1 cellular context compared by ENCODE assay signal in the genomic region with DNA sequence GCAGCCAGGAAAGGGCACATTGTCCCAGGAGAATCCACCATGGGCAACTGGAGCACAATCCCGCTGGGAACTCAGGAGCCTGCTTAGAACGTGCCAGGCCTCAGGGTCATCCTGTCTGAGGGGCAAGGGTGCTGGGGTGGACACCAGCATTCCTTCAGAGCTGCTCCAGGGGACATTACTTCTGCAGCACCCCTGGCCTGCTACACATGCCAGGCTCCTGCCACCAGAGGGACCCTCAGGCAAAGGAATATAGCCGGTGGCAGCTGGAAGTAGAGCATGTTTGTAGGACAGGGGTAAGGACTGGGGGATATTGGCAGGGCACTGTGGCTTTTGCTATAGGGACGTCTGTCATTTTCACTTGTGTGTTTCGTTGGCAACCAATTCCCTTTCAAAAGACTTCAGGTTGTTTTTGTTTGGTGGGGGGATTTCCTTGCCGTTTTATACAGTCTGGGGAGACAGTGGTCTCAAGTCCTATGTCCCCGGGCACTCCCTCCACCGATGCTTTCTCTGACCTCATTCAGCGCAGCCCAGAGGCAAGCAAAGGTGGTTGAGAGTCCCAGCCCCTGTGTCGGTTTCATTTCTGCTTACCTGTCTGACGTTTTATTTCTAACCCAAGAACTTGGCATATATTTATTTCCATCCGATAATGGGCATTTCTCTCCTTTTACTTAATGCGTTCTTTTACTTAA.
TF ChIP-seq lines count a peak whose summit lies in the region.

No MANE protein-coding gene starts in this region.

TF ChIP-seq in GM12878, 131 proteins besides CTCF, POLR2A, EP300 and RAD21 (continued from another document and continues in another):
- TF ChIP-seq, protein P1, sequence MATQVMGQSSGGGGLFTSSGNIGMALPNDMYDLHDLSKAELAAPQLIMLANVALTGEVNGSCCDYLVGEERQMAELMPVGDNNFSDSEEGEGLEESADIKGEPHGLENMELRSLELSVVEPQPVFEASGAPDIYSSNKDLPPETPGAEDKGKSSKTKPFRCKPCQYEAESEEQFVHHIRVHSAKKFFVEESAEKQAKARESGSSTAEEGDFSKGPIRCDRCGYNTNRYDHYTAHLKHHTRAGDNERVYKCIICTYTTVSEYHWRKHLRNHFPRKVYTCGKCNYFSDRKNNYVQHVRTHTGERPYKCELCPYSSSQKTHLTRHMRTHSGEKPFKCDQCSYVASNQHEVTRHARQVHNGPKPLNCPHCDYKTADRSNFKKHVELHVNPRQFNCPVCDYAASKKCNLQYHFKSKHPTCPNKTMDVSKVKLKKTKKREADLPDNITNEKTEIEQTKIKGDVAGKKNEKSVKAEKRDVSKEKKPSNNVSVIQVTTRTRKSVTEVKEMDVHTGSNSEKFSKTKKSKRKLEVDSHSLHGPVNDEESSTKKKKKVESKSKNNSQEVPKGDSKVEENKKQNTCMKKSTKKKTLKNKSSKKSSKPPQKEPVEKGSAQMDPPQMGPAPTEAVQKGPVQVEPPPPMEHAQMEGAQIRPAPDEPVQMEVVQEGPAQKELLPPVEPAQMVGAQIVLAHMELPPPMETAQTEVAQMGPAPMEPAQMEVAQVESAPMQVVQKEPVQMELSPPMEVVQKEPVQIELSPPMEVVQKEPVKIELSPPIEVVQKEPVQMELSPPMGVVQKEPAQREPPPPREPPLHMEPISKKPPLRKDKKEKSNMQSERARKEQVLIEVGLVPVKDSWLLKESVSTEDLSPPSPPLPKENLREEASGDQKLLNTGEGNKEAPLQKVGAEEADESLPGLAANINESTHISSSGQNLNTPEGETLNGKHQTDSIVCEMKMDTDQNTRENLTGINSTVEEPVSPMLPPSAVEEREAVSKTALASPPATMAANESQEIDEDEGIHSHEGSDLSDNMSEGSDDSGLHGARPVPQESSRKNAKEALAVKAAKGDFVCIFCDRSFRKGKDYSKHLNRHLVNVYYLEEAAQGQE (IDR thresholded peaks at IDR 0.05; ENCODE audit: low read depth, low read length) = no peak
- TF ChIP-seq BMI1 (IDR thresholded peaks at IDR 0.05; ENCODE audit: borderline replicate concordance) = no peak
- TF ChIP-seq BHLHE40 (IDR thresholded peaks at IDR 0.05; ENCODE audit: borderline replicate concordance in 1 of 2, low read depth in 2 of 2, low read length in 1 of 2) = no peak
- TF ChIP-seq USF2 (IDR thresholded peaks at IDR 0.05; ENCODE audit: borderline replicate concordance, low read depth, low read length) = no peak
- TF ChIP-seq ZNF384 (IDR thresholded peaks at IDR 0.05; ENCODE audit: borderline replicate concordance, low read depth, low read length) = no peak
- no peak for TF ChIP-seq FOS (IDR thresholded peaks at IDR 0.05; ENCODE audit: borderline replicate concordance, extremely low read depth, insufficient read length)
- TF ChIP-seq ZNF592 (IDR thresholded peaks at IDR 0.05) = no peak
- no peak for TF ChIP-seq MAX (IDR thresholded peaks at IDR 0.05; ENCODE audit: low read depth, low read length)
- TF ChIP-seq, protein P2, sequence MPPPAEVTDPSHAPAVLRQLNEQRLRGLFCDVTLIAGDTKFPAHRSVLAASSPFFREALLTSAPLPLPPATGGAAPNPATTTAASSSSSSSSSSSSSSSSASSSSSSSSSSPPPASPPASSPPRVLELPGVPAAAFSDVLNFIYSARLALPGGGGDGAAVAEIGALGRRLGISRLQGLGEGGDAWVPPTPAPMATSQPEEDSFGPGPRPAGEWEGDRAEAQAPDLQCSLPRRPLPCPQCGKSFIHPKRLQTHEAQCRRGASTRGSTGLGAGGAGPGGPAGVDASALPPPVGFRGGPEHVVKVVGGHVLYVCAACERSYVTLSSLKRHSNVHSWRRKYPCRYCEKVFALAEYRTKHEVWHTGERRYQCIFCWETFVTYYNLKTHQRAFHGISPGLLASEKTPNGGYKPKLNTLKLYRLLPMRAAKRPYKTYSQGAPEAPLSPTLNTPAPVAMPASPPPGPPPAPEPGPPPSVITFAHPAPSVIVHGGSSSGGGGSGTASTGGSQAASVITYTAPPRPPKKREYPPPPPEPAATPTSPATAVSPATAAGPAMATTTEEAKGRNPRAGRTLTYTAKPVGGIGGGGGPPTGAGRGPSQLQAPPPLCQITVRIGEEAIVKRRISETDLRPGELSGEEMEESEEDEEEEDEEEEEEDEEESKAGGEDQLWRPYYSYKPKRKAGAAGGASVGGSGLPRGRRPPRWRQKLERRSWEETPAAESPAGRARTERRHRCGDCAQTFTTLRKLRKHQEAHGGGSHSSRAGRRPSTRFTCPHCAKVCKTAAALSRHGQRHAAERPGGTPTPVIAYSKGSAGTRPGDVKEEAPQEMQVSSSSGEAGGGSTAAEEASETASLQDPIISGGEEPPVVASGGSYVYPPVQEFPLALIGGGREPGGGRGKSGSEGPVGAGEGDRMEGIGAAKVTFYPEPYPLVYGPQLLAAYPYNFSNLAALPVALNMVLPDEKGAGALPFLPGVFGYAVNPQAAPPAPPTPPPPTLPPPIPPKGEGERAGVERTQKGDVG (CRISPR knock-in tag; IDR thresholded peaks at IDR 0.05) = no peak
- TF ChIP-seq ZNF622 (IDR thresholded peaks at IDR 0.05) = no peak
- TF ChIP-seq, protein P3, sequence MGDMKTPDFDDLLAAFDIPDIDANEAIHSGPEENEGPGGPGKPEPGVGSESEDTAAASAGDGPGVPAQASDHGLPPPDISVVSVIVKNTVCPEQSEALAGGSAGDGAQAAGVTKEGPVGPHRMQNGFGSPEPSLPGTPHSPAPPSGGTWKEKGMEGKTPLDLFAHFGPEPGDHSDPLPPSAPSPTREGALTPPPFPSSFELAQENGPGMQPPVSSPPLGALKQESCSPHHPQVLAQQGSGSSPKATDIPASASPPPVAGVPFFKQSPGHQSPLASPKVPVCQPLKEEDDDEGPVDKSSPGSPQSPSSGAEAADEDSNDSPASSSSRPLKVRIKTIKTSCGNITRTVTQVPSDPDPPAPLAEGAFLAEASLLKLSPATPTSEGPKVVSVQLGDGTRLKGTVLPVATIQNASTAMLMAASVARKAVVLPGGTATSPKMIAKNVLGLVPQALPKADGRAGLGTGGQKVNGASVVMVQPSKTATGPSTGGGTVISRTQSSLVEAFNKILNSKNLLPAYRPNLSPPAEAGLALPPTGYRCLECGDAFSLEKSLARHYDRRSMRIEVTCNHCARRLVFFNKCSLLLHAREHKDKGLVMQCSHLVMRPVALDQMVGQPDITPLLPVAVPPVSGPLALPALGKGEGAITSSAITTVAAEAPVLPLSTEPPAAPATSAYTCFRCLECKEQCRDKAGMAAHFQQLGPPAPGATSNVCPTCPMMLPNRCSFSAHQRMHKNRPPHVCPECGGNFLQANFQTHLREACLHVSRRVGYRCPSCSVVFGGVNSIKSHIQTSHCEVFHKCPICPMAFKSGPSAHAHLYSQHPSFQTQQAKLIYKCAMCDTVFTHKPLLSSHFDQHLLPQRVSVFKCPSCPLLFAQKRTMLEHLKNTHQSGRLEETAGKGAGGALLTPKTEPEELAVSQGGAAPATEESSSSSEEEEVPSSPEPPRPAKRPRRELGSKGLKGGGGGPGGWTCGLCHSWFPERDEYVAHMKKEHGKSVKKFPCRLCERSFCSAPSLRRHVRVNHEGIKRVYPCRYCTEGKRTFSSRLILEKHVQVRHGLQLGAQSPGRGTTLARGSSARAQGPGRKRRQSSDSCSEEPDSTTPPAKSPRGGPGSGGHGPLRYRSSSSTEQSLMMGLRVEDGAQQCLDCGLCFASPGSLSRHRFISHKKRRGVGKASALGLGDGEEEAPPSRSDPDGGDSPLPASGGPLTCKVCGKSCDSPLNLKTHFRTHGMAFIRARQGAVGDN (IDR thresholded peaks at IDR 0.05) = no peak
- no peak for TF ChIP-seq CUX1 (IDR thresholded peaks at IDR 0.05; ENCODE audit: insufficient replicate concordance, low read depth, low read length)
- TF ChIP-seq MTA2 (IDR thresholded peaks at IDR 0.05; ENCODE audit: low read depth) = no peak
- TF ChIP-seq, protein P4, sequence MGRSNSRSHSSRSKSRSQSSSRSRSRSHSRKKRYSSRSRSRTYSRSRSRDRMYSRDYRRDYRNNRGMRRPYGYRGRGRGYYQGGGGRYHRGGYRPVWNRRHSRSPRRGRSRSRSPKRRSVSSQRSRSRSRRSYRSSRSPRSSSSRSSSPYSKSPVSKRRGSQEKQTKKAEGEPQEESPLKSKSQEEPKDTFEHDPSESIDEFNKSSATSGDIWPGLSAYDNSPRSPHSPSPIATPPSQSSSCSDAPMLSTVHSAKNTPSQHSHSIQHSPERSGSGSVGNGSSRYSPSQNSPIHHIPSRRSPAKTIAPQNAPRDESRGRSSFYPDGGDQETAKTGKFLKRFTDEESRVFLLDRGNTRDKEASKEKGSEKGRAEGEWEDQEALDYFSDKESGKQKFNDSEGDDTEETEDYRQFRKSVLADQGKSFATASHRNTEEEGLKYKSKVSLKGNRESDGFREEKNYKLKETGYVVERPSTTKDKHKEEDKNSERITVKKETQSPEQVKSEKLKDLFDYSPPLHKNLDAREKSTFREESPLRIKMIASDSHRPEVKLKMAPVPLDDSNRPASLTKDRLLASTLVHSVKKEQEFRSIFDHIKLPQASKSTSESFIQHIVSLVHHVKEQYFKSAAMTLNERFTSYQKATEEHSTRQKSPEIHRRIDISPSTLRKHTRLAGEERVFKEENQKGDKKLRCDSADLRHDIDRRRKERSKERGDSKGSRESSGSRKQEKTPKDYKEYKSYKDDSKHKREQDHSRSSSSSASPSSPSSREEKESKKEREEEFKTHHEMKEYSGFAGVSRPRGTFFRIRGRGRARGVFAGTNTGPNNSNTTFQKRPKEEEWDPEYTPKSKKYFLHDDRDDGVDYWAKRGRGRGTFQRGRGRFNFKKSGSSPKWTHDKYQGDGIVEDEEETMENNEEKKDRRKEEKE (IDR thresholded peaks at IDR 0.05) = no peak
